In genomic region chr2:156340377-156340776, GRCh38 we compare ENCODE assay signal across 8 cellular contexts. TPM values are rescaled to one million over a fixed set of nuclear protein-coding genes. Genes with fewer than 3 reads are reported as not detected.
DNase-seq lines count a peak whose midpoint lies in the region; ATAC-seq and TF ChIP-seq lines count a peak whose summit lies in the region.

No MANE protein-coding gene starts in this region.

- H3K27ac ChIP-seq in heart right ventricle: peak overlapping the region in 8 of 10 donors; percentile 42 to 100 (median 100)
- H3K27ac ChIP-seq in uterus: peak overlapping the region; percentile 100
- no peak overlapping the region for H3K27ac ChIP-seq in mesendoderm (ENCODE audit: low read depth, low read length)

- H3K4me3 Mint-ChIP-seq in activated CD8-positive, alpha-beta T cell treated with anti-CD3 and anti-CD28 coated beads, Interleukin-2, amount 10 ng/mL, durations not matched to agents 7 days and 5 days: peak overlapping the region; percentile 96
- peak overlapping the region; percentile 91 for H3K4me3 Mint-ChIP-seq in memory B cell

- no peak overlapping the region for H3K4ac ChIP-seq in mesendoderm (ENCODE audit: low read depth, low read length)

- H3K36me3 Mint-ChIP-seq in activated CD8-positive, alpha-beta T cell treated with anti-CD3 and anti-CD28 coated beads, Interleukin-2, amount 10 ng/mL, durations not matched to agents 7 days and 5 days (ENCODE audit: low read depth): peaks cover 3% of the 10 kb centered on the region
- H3K36me3 Mint-ChIP-seq in memory B cell: no peaks in the 10 kb centered on the region

- H3K4me3 ChIP-seq in heart right ventricle (peak overlapping the region in 3 of 10 donors; percentile 88 to 96 (median 96)), uterus (no peak overlapping the region), mesendoderm (ENCODE audit: low read length) (no peak overlapping the region)

- DNase-seq in heart right ventricle (no peak), Right ventricle myocardium inferior (ENCODE audit: missing footprints) (no peak), memory B cell (ENCODE audit: low spot score in 2 of 2) (no peak), uterus (no peak), NCI-H128 (lab: John Stamatoyannopoulos, UW; ENCODE audit: unreplicated experiment) (no peak), SKM-1 treated with dmso at 0.1 percent for 144 hours (lab: John Stamatoyannopoulos, UW; ENCODE audit: unreplicated experiment) (no peak), mesendoderm (no peak)
- no peak for DNase-seq in activated CD8-positive, alpha-beta T cell treated with anti-CD3 and anti-CD28 coated beads, Interleukin-2, amount 10 ng/mL, durations not matched to agents 7 days and 5 days

- H2BK120ac ChIP-seq in mesendoderm (ENCODE audit: low read depth, low read length): no peak overlapping the region

- no peaks in the 10 kb centered on the region for H3K79me1 ChIP-seq in mesendoderm (ENCODE audit: low read length)

- H3K9me3 ChIP-seq in heart right ventricle (no peaks in the 10 kb centered on the region), uterus (no peaks in the 10 kb centered on the region)

- H2AK5ac ChIP-seq in mesendoderm (ENCODE audit: low read length): no peak overlapping the region

- TF ChIP-seq POLR2A in uterus (IDR thresholded peaks at IDR 0.05): no peak

- no peak overlapping the region for H3K23ac ChIP-seq in mesendoderm (ENCODE audit: low read length)

- intact Hi-C loops in heart right ventricle (cut with DNase I): loop anchor here in 7 of 10 donors (5.0 to 10.0 kb wide), 8 partner anchors 54 to 252 kb away; partner anchors contain the start of gene GPD2 (in 3 of the 7)
- intact Hi-C loops in Right ventricle myocardium inferior (cut with DNase I): no loop called here
- intact Hi-C loops in uterus (cut with DNase I; ENCODE audit: low total_unique reads): no loop called here

- no peak overlapping the region for H3K4me2 ChIP-seq in mesendoderm (ENCODE audit: low read length)

- no peak overlapping the region for H3K56ac ChIP-seq in mesendoderm (ENCODE audit: low read length)

- H3K9ac ChIP-seq in mesendoderm (ENCODE audit: low read length): no peak overlapping the region

- peak overlapping the region; percentile 97 for H3K27ac Mint-ChIP-seq in activated CD8-positive, alpha-beta T cell treated with anti-CD3 and anti-CD28 coated beads, Interleukin-2, amount 10 ng/mL, durations not matched to agents 7 days and 5 days
- H3K27ac Mint-ChIP-seq in memory B cell: peak overlapping the region; percentile 99

- no peaks in the 10 kb centered on the region for H3K79me2 ChIP-seq in mesendoderm (ENCODE audit: control insufficient read depth, insufficient read depth, low read length)

- no peak for TF ChIP-seq CTCF in heart right ventricle (IDR thresholded peaks at IDR 0.05)
- no peak for TF ChIP-seq CTCF in uterus (IDR thresholded peaks at IDR 0.05)

- H2BK15ac ChIP-seq in mesendoderm (replicated peaks; ENCODE audit: low read depth): no peak overlapping the region

- no peak overlapping the region for H4K8ac ChIP-seq in mesendoderm (ENCODE audit: low read depth, low read length)

- WGBS in heart right ventricle, 2 donors: 73 to 75% methylated on average over 1 of the region's 1 CpG
- WGBS in mesendoderm (ENCODE audit: extremely low coverage, insufficient coverage, low lambda C conversion rate): no CpG with 5 or more reads among the region's 1 CpG

- no peak overlapping the region for H3K18ac ChIP-seq in mesendoderm (ENCODE audit: low read length)

- POLR2A ChIA-PET in activated CD8-positive, alpha-beta T cell treated with anti-CD3 and anti-CD28 coated beads, Interleukin-2, amount 10 ng/mL, durations not matched to agents 7 days and 5 days (lab: Charles Lee): interaction anchor here (1.3 to 4.1 kb wide), 5 partner anchors 8 to 141 kb away, joined by 4 to 46 read pairs (median 5); partner anchors contain the start of genes GPD2 and NR4A2

- no peaks in the 10 kb centered on the region for H3K27me3 Mint-ChIP-seq in activated CD8-positive, alpha-beta T cell treated with anti-CD3 and anti-CD28 coated beads, Interleukin-2, amount 10 ng/mL, durations not matched to agents 7 days and 5 days (ENCODE audit: low read depth)
- no peaks in the 10 kb centered on the region for H3K27me3 Mint-ChIP-seq in memory B cell

- CTCF ChIA-PET in activated CD8-positive, alpha-beta T cell treated with anti-CD3 and anti-CD28 coated beads, Interleukin-2, amount 10 ng/mL, durations not matched to agents 7 days and 5 days (lab: Charles Lee): interaction anchor here (0.8 to 2.0 kb wide), 6 partner anchors 10 to 250 kb away, joined by 3 to 12 read pairs (median 3); no protein-coding TSS in a partner anchor

- H3K36me3 ChIP-seq in heart right ventricle: no peaks in the 10 kb centered on the region
- no peaks in the 10 kb centered on the region for H3K36me3 ChIP-seq in uterus
- no peaks in the 10 kb centered on the region for H3K36me3 ChIP-seq in mesendoderm (ENCODE audit: control insufficient read depth, insufficient read depth, low read length)

- no peak overlapping the region for H4K5ac ChIP-seq in mesendoderm (ENCODE audit: low read length)

- H3K4me1 ChIP-seq in heart right ventricle: peaks cover 0 to 53% (median 32%) of the 10 kb centered on the region in 9 donors
- no peaks in the 10 kb centered on the region for H3K4me1 ChIP-seq in uterus
- H3K4me1 ChIP-seq in mesendoderm (ENCODE audit: control insufficient read depth, low read depth, low read length): no peaks in the 10 kb centered on the region

- H2BK5ac ChIP-seq in mesendoderm (ENCODE audit: low read length): no peak overlapping the region

- ATAC-seq in heart right ventricle: no peak
- ATAC-seq in Right ventricle myocardium inferior: no peak
- ATAC-seq in activated CD8-positive, alpha-beta T cell treated with anti-CD3 and anti-CD28 coated beads, Interleukin-2, amount 10 ng/mL, durations not matched to agents 7 days and 5 days: no peak
- ATAC-seq in memory B cell (ENCODE audit: low read depth): no peak

- H3K27me3 ChIP-seq in heart right ventricle (no peaks in the 10 kb centered on the region), uterus (no peaks in the 10 kb centered on the region), mesendoderm (ENCODE audit: insufficient read depth, low read length, poor library complexity) (no peaks in the 10 kb centered on the region)

- H3K4me1 Mint-ChIP-seq in activated CD8-positive, alpha-beta T cell treated with anti-CD3 and anti-CD28 coated beads, Interleukin-2, amount 10 ng/mL, durations not matched to agents 7 days and 5 days (ENCODE audit: low read depth): peaks cover 48% of the 10 kb centered on the region
- peaks cover 14% of the 10 kb centered on the region for H3K4me1 Mint-ChIP-seq in memory B cell

- H3K9me3 Mint-ChIP-seq in activated CD8-positive, alpha-beta T cell treated with anti-CD3 and anti-CD28 coated beads, Interleukin-2, amount 10 ng/mL, durations not matched to agents 7 days and 5 days (ENCODE audit: insufficient read depth): no peaks in the 10 kb centered on the region
- no peaks in the 10 kb centered on the region for H3K9me3 Mint-ChIP-seq in memory B cell

RNA-seq across cellular contexts. Expression of gene NR4A2, which starts 7.9 kb away (rescaled TPM):
- 10 to 100 TPM in 2 of 10 donors, 1 to 10 TPM in 8; 1.2 to 31.2 (median 5.3) TPM for total RNA-seq in heart right ventricle
- 1 to 10 TPM; 1.1 to 6.3 TPM for polyA plus RNA-seq in heart right ventricle
- total RNA-seq in Right ventricle myocardium inferior: 1.6 TPM
- 1 to 10 TPM; 1.9 to 2.0 TPM for total RNA-seq in activated CD8-positive, alpha-beta T cell treated with anti-CD3 and anti-CD28 coated beads, Interleukin-2, amount 10 ng/mL, durations not matched to agents 7 days and 5 days
- 10 to 100 TPM in 1 of 4 donors, 1 to 10 TPM in 2, under 1 TPM in 1; 0.83 to 15.9 (median 3.4) TPM for total RNA-seq in uterus
- polyA plus RNA-seq in mesendoderm (2013, experiment 1 of 2): 1.1 TPM
- polyA plus RNA-seq in mesendoderm (2013, experiment 2 of 2): 1.2 TPM

Comparison
In these comparisons a context has a peak if more than half of its experiments do, and no peak if none do; other contexts are left out.
1. intact Hi-C loops: an anchor here in heart right ventricle (5.0 to 10.0 kb wide); none called in Right ventricle myocardium inferior and uterus.